ENCODE assay signal across 12 cellular contexts in the genomic region with DNA sequence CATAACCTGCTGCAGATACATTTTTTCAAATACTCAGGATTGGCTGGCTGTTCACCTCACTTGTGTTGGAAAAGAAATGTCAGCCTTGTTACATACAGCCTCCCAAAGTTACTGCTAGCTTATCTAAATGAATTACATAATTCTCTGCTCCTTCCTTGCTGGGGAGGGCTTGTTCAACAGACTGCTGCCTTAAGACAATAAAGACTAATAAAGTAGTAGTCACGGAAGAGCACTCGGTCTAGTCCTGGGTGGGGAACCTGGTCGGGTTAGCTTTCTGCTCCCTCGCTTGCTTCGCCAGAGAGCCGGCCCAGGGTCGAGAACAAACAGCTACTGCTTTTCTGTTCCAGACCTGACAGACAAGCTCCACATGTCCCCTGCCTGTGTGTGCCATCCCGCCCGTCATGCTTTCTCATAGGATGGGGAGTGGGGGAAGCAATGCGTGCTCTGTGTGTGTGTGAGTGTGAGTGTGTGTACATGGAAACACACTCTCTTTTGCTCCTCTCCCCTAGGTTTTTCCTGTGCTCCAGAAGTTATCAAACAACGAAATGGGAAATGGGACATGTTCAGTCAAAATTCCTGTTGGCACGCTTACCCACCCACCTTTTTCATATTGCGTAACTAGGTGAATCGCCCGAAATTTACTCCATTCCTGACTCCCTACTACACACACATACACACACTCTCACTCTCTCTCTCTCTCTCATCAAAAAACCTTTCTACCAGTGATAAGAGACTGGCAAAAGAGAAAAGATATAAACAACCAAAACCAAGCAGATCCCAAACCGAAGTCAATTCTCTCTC. TPM values are rescaled to one million over a fixed set of nuclear protein-coding genes. Genes with fewer than 3 reads are reported as not detected.
DNase-seq lines count a peak whose midpoint lies in the region; ATAC-seq and TF ChIP-seq lines count a peak whose summit lies in the region.
"Had no signal": no experiment of that assay in that cellular context is flagged by ENCODE, and none has a peak within 500 bp of the region (broad histone marks: within the 10 kb centered on the region; RNA-seq: fewer than 3 reads in every experiment).

No MANE protein-coding gene starts in this region.

- H3K4me1 ChIP-seq in left ventricle myocardium inferior (peaks cover 21% of the 10 kb centered on the region), aorta (ENCODE audit: control insufficient read depth in 1 of 2, insufficient read depth in 2 of 2, low read length in 2 of 2) (peaks cover 0 to 2% of the 10 kb centered on the region in 2 donors)
- H3K4me1 ChIP-seq: BLaER1 had no signal

- intact Hi-C loops in left ventricle myocardium inferior (cut with micrococcal nuclease) (loop anchor here (5.0 kb wide), 1 partner anchor 834 kb away; no protein-coding TSS in a partner anchor), left ventricle myocardium superior (cut with micrococcal nuclease) (loop anchor here (10.0 kb wide), 1 partner anchor 686 kb away; no protein-coding TSS in a partner anchor), aorta (cut with DNase I) (loop anchor here (5.0 to 10.0 kb wide), 7 partner anchors 164 to 834 kb away; partner anchors contain the start of genes NAF1 (in 1 of the 2) and TMA16 (in 1 of the 2))

- H3K36me3 ChIP-seq in left ventricle myocardium inferior, result no peaks in the 10 kb centered on the region
- H3K36me3 ChIP-seq in aorta (ENCODE audit: control insufficient read depth in 1 of 2, insufficient read depth in 2 of 2, low read length in 1 of 2), result peaks cover 0 to under 1% of the 10 kb centered on the region in 2 donors
- H3K36me3 ChIP-seq: BLaER1 had no signal

- DNase-seq in left ventricle myocardium inferior (no peak), left ventricle myocardium superior (no peak), fibroblast of villous mesenchyme (ENCODE audit: low read depth) (no peak), occipital lobe (lab: John Stamatoyannopoulos, UW) (peak; percentile 14), aorta (peak; percentile 46 to 69), DMS53 (lab: John Stamatoyannopoulos, UW) (no peak)
- DNase-seq: NCI-H226 had no signal

- no peak for TF ChIP-seq CTCF in left ventricle myocardium inferior (IDR thresholded peaks at IDR 0.05; ENCODE audit: borderline replicate concordance)
- no peak for TF ChIP-seq CTCF in fibroblast of villous mesenchyme (IDR thresholded peaks at IDR 0.05; ENCODE audit: insufficient read depth, low read depth, low read length)

- ATAC-seq in left ventricle myocardium superior (no peak), aorta (ENCODE audit: low FRiP score) (peak; percentile 17), esophagus mucosa (no peak), HG02840 (IDR thresholded peaks at IDR 0.05; ENCODE audit: low FRiP score, unreplicated experiment) (no peak)

- H3K4me3 ChIP-seq in left ventricle myocardium inferior (peak overlapping the region; percentile 71), fibroblast of villous mesenchyme (ENCODE audit: low read depth, low read length) (peak overlapping the region; percentile 61), aorta (ENCODE audit: low read length in 2 of 2) (peak overlapping the region; percentile 21 to 97)
- H3K4me3 ChIP-seq: BLaER1 had no signal

- H3K27ac ChIP-seq in left ventricle myocardium inferior (replicated peaks) (no peak overlapping the region), aorta (ENCODE audit: low read depth in 1 of 2, low read length in 2 of 2) (no peak overlapping the region)
- H3K27ac ChIP-seq: BLaER1, HL-60 had no signal

- H3K27me3 ChIP-seq in left ventricle myocardium inferior (ENCODE audit: low read depth) (peaks cover 31% of the 10 kb centered on the region), aorta (ENCODE audit: control insufficient read depth in 1 of 2, insufficient read depth in 2 of 2, low read length in 1 of 2) (no peaks in the 10 kb centered on the region)
- H3K27me3 ChIP-seq: BLaER1 had no signal

- 4 to 13% methylated on average over 16 of the region's 16 CpGs for WGBS in aorta, 2 donors

- H3K9me3 ChIP-seq in left ventricle myocardium inferior (replicated peaks) (no peaks in the 10 kb centered on the region), aorta (ENCODE audit: control insufficient read depth, low read length) (no peaks in the 10 kb centered on the region)

RNA-seq across cellular contexts. Expression of gene NPY1R, which starts 1.4 kb away (rescaled TPM):
- 1.6 TPM for total RNA-seq in left ventricle myocardium inferior
- 0.69 TPM for total RNA-seq in left ventricle myocardium superior
- total RNA-seq in fibroblast of villous mesenchyme, result 1.6 and 3.5 TPM in 2 replicates
- 163 TPM for total RNA-seq in occipital lobe
- 10 to 100 TPM; 40.2 to 56.4 TPM for total RNA-seq in aorta
- polyA plus RNA-seq in aorta, result 100 to 1,000 TPM in 1 of 2 donors, 10 to 100 TPM in 1; 17.2 to 112 TPM
- total RNA-seq in esophagus mucosa, result 0.16 TPM
- total RNA-seq: T-helper 2 cell treated with Interferon-gamma antibody and Interleukin-4, amounts not matched to agents 100 ng/mL and 5 ng/mL, for 36 hours had no signal

RNA-seq across cellular contexts. Expression of gene NPY5R, which starts 12.7 kb away (rescaled TPM):
- 0.25 TPM for total RNA-seq in left ventricle myocardium inferior
- total RNA-seq in left ventricle myocardium superior, result not detected
- 0.32 and 0.43 TPM in 2 replicates for total RNA-seq in fibroblast of villous mesenchyme
- 30.1 TPM for total RNA-seq in occipital lobe
- 1 to 10 TPM; 2.0 to 3.0 TPM for total RNA-seq in aorta
- polyA plus RNA-seq in aorta, result 10 to 100 TPM in 1 of 2 donors, 1 to 10 TPM in 1; 3.1 to 15.5 TPM
- total RNA-seq in esophagus mucosa, result not detected
- total RNA-seq: T-helper 2 cell treated with Interferon-gamma antibody and Interleukin-4, amounts not matched to agents 100 ng/mL and 5 ng/mL, for 36 hours had no signal

Comparison
In these comparisons a context has a peak if more than half of its experiments do, and no peak if none do; other contexts are left out.
1. DNase-seq: peak in occipital lobe (single experiment) and aorta (2 of 2); none in left ventricle myocardium inferior (single experiment), left ventricle myocardium superior (single experiment), fibroblast of villous mesenchyme (single experiment) and DMS53 (single experiment).
2. Peak in every context shown above with its lines, with median percentiles within 50 percentile points of each other: H3K4me3 ChIP-seq.